In the genomic region with DNA sequence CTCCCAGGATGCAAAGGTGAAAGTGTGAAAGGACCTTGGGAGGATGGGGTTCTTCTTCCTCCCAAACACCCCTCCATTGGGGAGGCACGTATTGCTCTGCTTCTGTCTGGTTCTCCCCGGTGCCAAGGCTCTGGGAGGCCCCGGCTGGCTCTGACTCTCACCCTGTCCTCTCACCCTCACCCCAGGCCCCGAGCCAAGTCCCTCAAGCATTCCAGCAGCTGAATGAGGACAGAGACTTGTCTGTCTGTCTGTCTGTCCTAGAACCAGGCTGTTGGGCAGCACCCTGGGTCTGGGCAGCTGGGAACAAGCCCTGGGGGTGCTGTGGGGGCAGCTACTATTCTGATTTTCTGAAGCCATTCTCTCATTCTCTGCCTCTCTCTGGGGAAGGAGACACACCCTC, we compare ENCODE assay signal across 1 cellular context. TPM values are rescaled to one million over a fixed set of nuclear protein-coding genes. Genes with fewer than 3 reads are reported as not detected.
"Had no signal": no experiment of that assay in that cellular context is flagged by ENCODE, and none has a peak within 500 bp of the region (broad histone marks: within the 10 kb centered on the region; RNA-seq: fewer than 3 reads in every experiment).

No MANE protein-coding gene starts in this region.

RNA-seq across cellular contexts. Expression of gene ADAMTS7, which starts 29.9 kb away (rescaled TPM):
- total RNA-seq: mononuclear cell had no signal
